ENCODE assay signal across 1 cellular context in genomic region chr6:4879724-4880372, GRCh38.
TF ChIP-seq lines count a peak whose summit lies in the region.

No MANE protein-coding gene starts in this region.

TF ChIP-seq in GM12878, 131 proteins besides CTCF, POLR2A, EP300 and RAD21 (continued from another document and continues in another):
- TF ChIP-seq ZBTB11 (CRISPR knock-in tag; IDR thresholded peaks at IDR 0.05) (no peak), JUND (IDR thresholded peaks at IDR 0.05; ENCODE audit: low read depth, low read length) (0 out of 2 replicates have a peak, but pooled peaks have one; percentile 33), ETV6 (conservative IDR thresholded peaks at IDR 0.05 in 1 of 2, IDR thresholded peaks at IDR 0.05 in 1 of 2; ENCODE audit: borderline replicate concordance in 1 of 2, low read depth in 1 of 2) (no peak), MYB (IDR thresholded peaks at IDR 0.05; ENCODE audit: borderline replicate concordance, low read depth, low read length) (no peak), SREBF1 (IDR thresholded peaks at IDR 0.05; ENCODE audit: low read length) (no peak), SREBF2 (IDR thresholded peaks at IDR 0.05; ENCODE audit: low read length) (no peak), SMAD5 (IDR thresholded peaks at IDR 0.05; ENCODE audit: low read depth) (no peak), IRF5 (IDR thresholded peaks at IDR 0.05; ENCODE audit: borderline replicate concordance) (no peak), IRF3 (IDR thresholded peaks at IDR 0.05) (no peak), HDAC2 (IDR thresholded peaks at IDR 0.05) (no peak), YY1 (IDR thresholded peaks at IDR 0.05; ENCODE audit: low read depth, low read length) (no peak), SRF (IDR thresholded peaks at IDR 0.05; ENCODE audit: low read depth in 2 of 2, low read length in 2 of 2) (no peak), RUNX3 (IDR thresholded peaks at IDR 0.05; ENCODE audit: low read length) (peak; percentile 87), ZBTB40 (IDR thresholded peaks at IDR 0.05; ENCODE audit: borderline replicate concordance) (no peak), IKZF1 (conservative IDR thresholded peaks at IDR 0.05) (peak; percentile 87), CBX3 (IDR thresholded peaks at IDR 0.05; ENCODE audit: borderline replicate concordance, low read depth) (no peak), FOXK2 (IDR thresholded peaks at IDR 0.05) (no peak), SP1 (IDR thresholded peaks at IDR 0.05; ENCODE audit: low read depth, low read length) (no peak), PAX5 (IDR thresholded peaks at IDR 0.05; ENCODE audit: borderline replicate concordance, low read depth, low read length) (peak; percentile 34; the same call in 1 of the 2 replicates), NKRF (conservative IDR thresholded peaks at IDR 0.05) (no peak), JUNB (IDR thresholded peaks at IDR 0.05) (peak; percentile 85), RCOR1 (conservative IDR thresholded peaks at IDR 0.05; ENCODE audit: low read depth, low read length) (no peak), GABPA (IDR thresholded peaks at IDR 0.05; ENCODE audit: low read depth) (no peak), ESRRA (IDR thresholded peaks at IDR 0.05; ENCODE audit: low read length) (no peak), CREB1 (IDR thresholded peaks at IDR 0.05; ENCODE audit: low read depth) (peak; percentile 75)
- TF ChIP-seq, protein P1, sequence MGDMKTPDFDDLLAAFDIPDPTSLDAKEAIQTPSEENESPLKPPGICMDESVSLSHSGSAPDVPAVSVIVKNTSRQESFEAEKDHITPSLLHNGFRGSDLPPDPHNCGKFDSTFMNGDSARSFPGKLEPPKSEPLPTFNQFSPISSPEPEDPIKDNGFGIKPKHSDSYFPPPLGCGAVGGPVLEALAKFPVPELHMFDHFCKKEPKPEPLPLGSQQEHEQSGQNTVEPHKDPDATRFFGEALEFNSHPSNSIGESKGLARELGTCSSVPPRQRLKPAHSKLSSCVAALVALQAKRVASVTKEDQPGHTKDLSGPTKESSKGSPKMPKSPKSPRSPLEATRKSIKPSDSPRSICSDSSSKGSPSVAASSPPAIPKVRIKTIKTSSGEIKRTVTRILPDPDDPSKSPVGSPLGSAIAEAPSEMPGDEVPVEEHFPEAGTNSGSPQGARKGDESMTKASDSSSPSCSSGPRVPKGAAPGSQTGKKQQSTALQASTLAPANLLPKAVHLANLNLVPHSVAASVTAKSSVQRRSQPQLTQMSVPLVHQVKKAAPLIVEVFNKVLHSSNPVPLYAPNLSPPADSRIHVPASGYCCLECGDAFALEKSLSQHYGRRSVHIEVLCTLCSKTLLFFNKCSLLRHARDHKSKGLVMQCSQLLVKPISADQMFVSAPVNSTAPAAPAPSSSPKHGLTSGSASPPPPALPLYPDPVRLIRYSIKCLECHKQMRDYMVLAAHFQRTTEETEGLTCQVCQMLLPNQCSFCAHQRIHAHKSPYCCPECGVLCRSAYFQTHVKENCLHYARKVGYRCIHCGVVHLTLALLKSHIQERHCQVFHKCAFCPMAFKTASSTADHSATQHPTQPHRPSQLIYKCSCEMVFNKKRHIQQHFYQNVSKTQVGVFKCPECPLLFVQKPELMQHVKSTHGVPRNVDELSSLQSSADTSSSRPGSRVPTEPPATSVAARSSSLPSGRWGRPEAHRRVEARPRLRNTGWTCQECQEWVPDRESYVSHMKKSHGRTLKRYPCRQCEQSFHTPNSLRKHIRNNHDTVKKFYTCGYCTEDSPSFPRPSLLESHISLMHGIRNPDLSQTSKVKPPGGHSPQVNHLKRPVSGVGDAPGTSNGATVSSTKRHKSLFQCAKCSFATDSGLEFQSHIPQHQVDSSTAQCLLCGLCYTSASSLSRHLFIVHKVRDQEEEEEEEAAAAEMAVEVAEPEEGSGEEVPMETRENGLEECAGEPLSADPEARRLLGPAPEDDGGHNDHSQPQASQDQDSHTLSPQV (IDR thresholded peaks at IDR 0.05), result no peak
- TF ChIP-seq, protein P2, sequence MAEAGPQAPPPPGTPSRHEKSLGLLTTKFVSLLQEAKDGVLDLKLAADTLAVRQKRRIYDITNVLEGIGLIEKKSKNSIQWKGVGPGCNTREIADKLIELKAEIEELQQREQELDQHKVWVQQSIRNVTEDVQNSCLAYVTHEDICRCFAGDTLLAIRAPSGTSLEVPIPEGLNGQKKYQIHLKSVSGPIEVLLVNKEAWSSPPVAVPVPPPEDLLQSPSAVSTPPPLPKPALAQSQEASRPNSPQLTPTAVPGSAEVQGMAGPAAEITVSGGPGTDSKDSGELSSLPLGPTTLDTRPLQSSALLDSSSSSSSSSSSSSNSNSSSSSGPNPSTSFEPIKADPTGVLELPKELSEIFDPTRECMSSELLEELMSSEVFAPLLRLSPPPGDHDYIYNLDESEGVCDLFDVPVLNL (IDR thresholded peaks at IDR 0.05; ENCODE audit: low read depth, low read length), result no peak
- TF ChIP-seq, protein P3, sequence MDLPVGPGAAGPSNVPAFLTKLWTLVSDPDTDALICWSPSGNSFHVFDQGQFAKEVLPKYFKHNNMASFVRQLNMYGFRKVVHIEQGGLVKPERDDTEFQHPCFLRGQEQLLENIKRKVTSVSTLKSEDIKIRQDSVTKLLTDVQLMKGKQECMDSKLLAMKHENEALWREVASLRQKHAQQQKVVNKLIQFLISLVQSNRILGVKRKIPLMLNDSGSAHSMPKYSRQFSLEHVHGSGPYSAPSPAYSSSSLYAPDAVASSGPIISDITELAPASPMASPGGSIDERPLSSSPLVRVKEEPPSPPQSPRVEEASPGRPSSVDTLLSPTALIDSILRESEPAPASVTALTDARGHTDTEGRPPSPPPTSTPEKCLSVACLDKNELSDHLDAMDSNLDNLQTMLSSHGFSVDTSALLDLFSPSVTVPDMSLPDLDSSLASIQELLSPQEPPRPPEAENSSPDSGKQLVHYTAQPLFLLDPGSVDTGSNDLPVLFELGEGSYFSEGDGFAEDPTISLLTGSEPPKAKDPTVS (IDR thresholded peaks at IDR 0.05; ENCODE audit: low read depth, low read length), result no peak
- TF ChIP-seq, protein P4, sequence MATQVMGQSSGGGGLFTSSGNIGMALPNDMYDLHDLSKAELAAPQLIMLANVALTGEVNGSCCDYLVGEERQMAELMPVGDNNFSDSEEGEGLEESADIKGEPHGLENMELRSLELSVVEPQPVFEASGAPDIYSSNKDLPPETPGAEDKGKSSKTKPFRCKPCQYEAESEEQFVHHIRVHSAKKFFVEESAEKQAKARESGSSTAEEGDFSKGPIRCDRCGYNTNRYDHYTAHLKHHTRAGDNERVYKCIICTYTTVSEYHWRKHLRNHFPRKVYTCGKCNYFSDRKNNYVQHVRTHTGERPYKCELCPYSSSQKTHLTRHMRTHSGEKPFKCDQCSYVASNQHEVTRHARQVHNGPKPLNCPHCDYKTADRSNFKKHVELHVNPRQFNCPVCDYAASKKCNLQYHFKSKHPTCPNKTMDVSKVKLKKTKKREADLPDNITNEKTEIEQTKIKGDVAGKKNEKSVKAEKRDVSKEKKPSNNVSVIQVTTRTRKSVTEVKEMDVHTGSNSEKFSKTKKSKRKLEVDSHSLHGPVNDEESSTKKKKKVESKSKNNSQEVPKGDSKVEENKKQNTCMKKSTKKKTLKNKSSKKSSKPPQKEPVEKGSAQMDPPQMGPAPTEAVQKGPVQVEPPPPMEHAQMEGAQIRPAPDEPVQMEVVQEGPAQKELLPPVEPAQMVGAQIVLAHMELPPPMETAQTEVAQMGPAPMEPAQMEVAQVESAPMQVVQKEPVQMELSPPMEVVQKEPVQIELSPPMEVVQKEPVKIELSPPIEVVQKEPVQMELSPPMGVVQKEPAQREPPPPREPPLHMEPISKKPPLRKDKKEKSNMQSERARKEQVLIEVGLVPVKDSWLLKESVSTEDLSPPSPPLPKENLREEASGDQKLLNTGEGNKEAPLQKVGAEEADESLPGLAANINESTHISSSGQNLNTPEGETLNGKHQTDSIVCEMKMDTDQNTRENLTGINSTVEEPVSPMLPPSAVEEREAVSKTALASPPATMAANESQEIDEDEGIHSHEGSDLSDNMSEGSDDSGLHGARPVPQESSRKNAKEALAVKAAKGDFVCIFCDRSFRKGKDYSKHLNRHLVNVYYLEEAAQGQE (IDR thresholded peaks at IDR 0.05; ENCODE audit: low read depth, low read length), result no peak
- TF ChIP-seq, protein P5, sequence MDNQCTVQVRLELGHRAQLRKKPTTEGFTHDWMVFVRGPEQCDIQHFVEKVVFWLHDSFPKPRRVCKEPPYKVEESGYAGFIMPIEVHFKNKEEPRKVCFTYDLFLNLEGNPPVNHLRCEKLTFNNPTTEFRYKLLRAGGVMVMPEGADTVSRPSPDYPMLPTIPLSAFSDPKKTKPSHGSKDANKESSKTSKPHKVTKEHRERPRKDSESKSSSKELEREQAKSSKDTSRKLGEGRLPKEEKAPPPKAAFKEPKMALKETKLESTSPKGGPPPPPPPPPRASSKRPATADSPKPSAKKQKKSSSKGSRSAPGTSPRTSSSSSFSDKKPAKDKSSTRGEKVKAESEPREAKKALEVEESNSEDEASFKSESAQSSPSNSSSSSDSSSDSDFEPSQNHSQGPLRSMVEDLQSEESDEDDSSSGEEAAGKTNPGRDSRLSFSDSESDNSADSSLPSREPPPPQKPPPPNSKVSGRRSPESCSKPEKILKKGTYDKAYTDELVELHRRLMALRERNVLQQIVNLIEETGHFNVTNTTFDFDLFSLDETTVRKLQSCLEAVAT (IDR thresholded peaks at IDR 0.05), result 0 out of 2 replicates have a peak, but pooled peaks have one; percentile 48
